Comparison of ENCODE assay signal across 31 cellular contexts in the genomic region with DNA sequence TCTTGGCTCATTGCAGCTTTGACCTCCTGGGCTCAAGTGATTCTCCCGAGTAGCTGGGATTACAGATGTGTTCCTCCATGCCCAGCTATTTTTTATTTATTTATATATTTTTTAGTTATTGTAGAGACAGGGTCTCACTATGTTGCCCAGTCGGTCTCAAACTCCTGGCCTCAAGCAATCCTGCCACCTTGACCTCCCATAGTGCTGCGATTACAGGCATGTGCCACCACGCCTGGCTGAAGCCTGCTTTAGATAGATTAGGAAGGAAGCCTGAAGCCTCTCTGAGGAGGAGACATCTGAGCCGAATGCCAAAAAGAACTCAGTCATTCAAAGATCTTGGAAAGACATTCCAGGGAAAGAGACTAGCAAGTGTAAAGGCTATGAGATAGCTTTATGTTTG. TPM values are rescaled to one million over a fixed set of nuclear protein-coding genes. Genes with fewer than 3 reads are reported as not detected.
"Had no signal": no experiment of that assay in that cellular context is flagged by ENCODE, and none has a peak within 500 bp of the region (broad histone marks: within the 10 kb centered on the region; RNA-seq: fewer than 3 reads in every experiment).

No MANE protein-coding gene starts in this region.

- H3K9me3 ChIP-seq: adrenal gland, ascending aorta, neutrophil, pancreas, right atrium auricular region had no signal

- H3K4me3 ChIP-seq: adrenal gland, ascending aorta, cardiac muscle cell, heart left ventricle, pancreas, right atrium auricular region, smooth muscle cell, tibial nerve had no signal

- H3K27me3 Mint-ChIP-seq: activated naive CD8-positive, alpha-beta T cell treated with anti-CD3 and anti-CD28 coated beads for 36 hours had no signal

- DNase-seq: activated CD4-positive, alpha-beta T cell treated with anti-CD3 and anti-CD28 coated beads for 4 hours; activated CD4-positive, alpha-beta T cell treated with anti-CD3 and anti-CD28 coated beads, Interleukin-2, amount 50 U/mL, for 48 hours; activated CD8-positive, alpha-beta memory T cell treated with anti-CD3 and anti-CD28 coated beads for 24 hours; activated effector memory CD4-positive, alpha-beta T cell treated with anti-CD3 and anti-CD28 coated beads, Interleukin-2, amount 50 U/mL, for 16 hours; activated naive CD4-positive, alpha-beta T cell treated with anti-CD3 and anti-CD28 coated beads for 36 hours; activated naive CD8-positive, alpha-beta T cell treated with anti-CD3 and anti-CD28 coated beads for 36 hours; adrenal gland; endodermal cell; foreskin fibroblast; heart left ventricle; naive B cell; nephron progenitor cell; pancreas; stimulated activated CD4-positive, alpha-beta T cell treated with anti-CD3 and anti-CD28 coated beads, Interleukin-15, amount 100 ng/mL, for 24 hours; stimulated activated CD4-positive, alpha-beta T cell treated with anti-CD3 and anti-CD28 coated beads, Interleukin-2, amount 100 ng/mL, for 24 hours; stimulated activated naive CD4-positive, alpha-beta T cell treated with Interleukin-2 at 50 U/mL for 16 hours had no signal

- H3K27me3 ChIP-seq: adrenal gland, ascending aorta, cardiac muscle cell, heart left ventricle, neutrophil, pancreas, right atrium auricular region, tibial nerve had no signal

- H3K4me1 Mint-ChIP-seq: activated naive CD8-positive, alpha-beta T cell treated with anti-CD3 and anti-CD28 coated beads for 36 hours; brain; endodermal cell; mesothelial cell of epicardium; nephron progenitor cell had no signal

- H3K4me2 ChIP-seq: smooth muscle cell had no signal

- H3K36me3 ChIP-seq: adrenal gland, ascending aorta, cardiac muscle cell, heart left ventricle, neutrophil, pancreas, right atrium auricular region, tibial nerve had no signal

- H3K36me3 Mint-ChIP-seq: activated naive CD8-positive, alpha-beta T cell treated with anti-CD3 and anti-CD28 coated beads for 36 hours; brain; mesothelial cell of epicardium had no signal

- H3K27ac ChIP-seq: adrenal gland, ascending aorta, cardiac muscle cell, heart left ventricle, neutrophil, pancreas, right atrium auricular region, tibial nerve had no signal

- H3K4me3 Mint-ChIP-seq: activated naive CD4-positive, alpha-beta T cell treated with anti-CD3 and anti-CD28 coated beads for 36 hours; activated naive CD8-positive, alpha-beta T cell treated with anti-CD3 and anti-CD28 coated beads for 36 hours; brain; endodermal cell; mesothelial cell of epicardium; naive B cell; nephron progenitor cell had no signal

- H3K27ac Mint-ChIP-seq: activated naive CD4-positive, alpha-beta T cell treated with anti-CD3 and anti-CD28 coated beads for 36 hours; activated naive CD8-positive, alpha-beta T cell treated with anti-CD3 and anti-CD28 coated beads for 36 hours; brain; endodermal cell; mesothelial cell of epicardium; nephron progenitor cell had no signal

- H3K4me1 ChIP-seq: adrenal gland, ascending aorta, heart left ventricle, pancreas, right atrium auricular region, tibial nerve had no signal

RNA-seq across cellular contexts. Expression of gene INHBC, which starts 10.2 kb away (rescaled TPM):
- total RNA-seq: activated naive CD4-positive, alpha-beta T cell treated with anti-CD3 and anti-CD28 coated beads for 36 hours; activated naive CD8-positive, alpha-beta T cell treated with anti-CD3 and anti-CD28 coated beads for 36 hours; adrenal gland; ascending aorta; endodermal cell; esophagus mucosa; kidney epithelial cell; lower leg skin; pulmonary artery endothelial cell; right atrium auricular region; smooth muscle cell; T-helper 2 cell treated with Interferon-gamma antibody and Interleukin-4, amounts not matched to agents 100 ng/mL and 5 ng/mL, for 36 hours; temporal lobe; tibial nerve; ureter had no signal

RNA-seq across cellular contexts. Expression of gene INHBE, which starts 10.4 kb away (rescaled TPM):
- total RNA-seq: adrenal gland; ascending aorta; esophagus mucosa; lower leg skin; pulmonary artery endothelial cell; right atrium auricular region; T-helper 2 cell treated with Interferon-gamma antibody and Interleukin-4, amounts not matched to agents 100 ng/mL and 5 ng/mL, for 36 hours; temporal lobe; tibial nerve had no signal

RNA-seq across cellular contexts. Expression of gene GLI1, which starts 14.8 kb away (rescaled TPM):
- total RNA-seq: activated naive CD4-positive, alpha-beta T cell treated with anti-CD3 and anti-CD28 coated beads for 36 hours had no signal

RNA-seq across cellular contexts. Expression of gene ARHGAP9, which starts 34.9 kb away (rescaled TPM):
- total RNA-seq: mesothelial cell of epicardium had no signal
